Comparison of ENCODE assay signal across 27 cellular contexts in the genomic region with DNA sequence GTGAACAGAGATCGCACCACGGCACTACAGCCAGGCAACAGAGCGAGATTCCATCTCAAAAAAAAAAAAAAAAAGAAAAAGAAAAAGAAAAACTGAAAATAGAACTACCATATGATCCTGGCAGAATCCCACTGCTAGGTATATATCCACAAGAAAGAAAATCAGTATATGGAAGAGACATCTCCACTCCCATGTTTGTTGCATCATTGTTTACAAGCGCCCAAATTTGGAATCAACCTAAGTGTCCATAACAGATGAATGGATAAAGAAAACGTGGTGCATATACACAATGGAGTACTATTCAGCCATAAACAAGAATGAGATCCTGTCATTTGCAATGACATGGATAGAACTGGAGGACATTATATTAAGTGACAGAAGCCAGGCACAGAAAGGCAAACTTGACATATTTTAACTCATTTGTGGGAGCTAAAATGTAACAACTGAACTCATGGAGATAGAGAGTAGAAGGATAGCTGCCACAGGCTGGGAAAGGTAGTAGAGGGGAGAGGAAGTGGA. TPM values are rescaled to one million over a fixed set of nuclear protein-coding genes. Genes with fewer than 3 reads are reported as not detected.
DNase-seq lines count a peak whose midpoint lies in the region; ATAC-seq, FAIRE-seq and TF ChIP-seq lines count a peak whose summit lies in the region.
"Had no signal": no experiment of that assay in that cellular context is flagged by ENCODE, and none has a peak within 500 bp of the region (broad histone marks: within the 10 kb centered on the region; RNA-seq: fewer than 3 reads in every experiment).

No MANE protein-coding gene starts in this region.

- H3K36me3 ChIP-seq in astrocyte (ENCODE audit: insufficient read depth, low read length) = no peaks in the 10 kb centered on the region
- H3K36me3 ChIP-seq in esophagus muscularis mucosa = no peaks in the 10 kb centered on the region
- H3K36me3 ChIP-seq: BE2C, BLaER1 had no signal

- 13% methylated on average over 5 of the region's 5 CpGs for WGBS in A549 (ENCODE audit: missing lambda C conversion rate)
- whole genome bisulfite sequencing in esophagus muscularis mucosa = 73% methylated on average over 5 of the region's 5 CpGs

- CTCF ChIA-PET in A549 (lab: Yijun Ruan, JAX) = interaction anchor here (1.3 to 3.1 kb wide), 7 partner anchors 10 to 36 kb away, joined by 3 to 33 read pairs (median 5); no protein-coding TSS in a partner anchor

- H3K27me3 ChIP-seq in astrocyte (ENCODE audit: insufficient read depth, low read length) = no peaks in the 10 kb centered on the region
- peaks cover 0 to 5% (median 0%) of the 10 kb centered on the region in 4 donors for H3K27me3 ChIP-seq in esophagus muscularis mucosa
- H3K27me3 ChIP-seq: BLaER1 had no signal

- H3K4me3 ChIP-seq in A549 (no peak overlapping the region), astrocyte (ENCODE audit: insufficient read depth, low read depth, low read length) (no peak overlapping the region), esophagus muscularis mucosa (no peak overlapping the region)
- H3K4me3 ChIP-seq: BLaER1 had no signal

- H3K27ac ChIP-seq in A549 = no peak overlapping the region
- H3K27ac ChIP-seq in astrocyte (ENCODE audit: low read depth, low read length) = no peak overlapping the region
- no peak overlapping the region for H3K27ac ChIP-seq in esophagus muscularis mucosa (replicated peaks in 1 of 4)
- H3K27ac ChIP-seq: 22Rv1, BLaER1 had no signal

- peak overlapping the region; percentile 9 for H3K27ac Mint-ChIP-seq in activated naive CD4-positive, alpha-beta T cell treated with anti-CD3 and anti-CD28 coated beads, Interleukin-2, amount 50 U/mL, for 24 hours
- no peak overlapping the region for H3K27ac Mint-ChIP-seq in astrocyte (ENCODE audit: unreplicated experiment)
- H3K27ac Mint-ChIP-seq: CD4-positive, CD25-positive, alpha-beta regulatory T cell had no signal

- H3K27me3 Mint-ChIP-seq in activated naive CD4-positive, alpha-beta T cell treated with anti-CD3 and anti-CD28 coated beads, Interleukin-2, amount 50 U/mL, for 24 hours = peaks cover 2% of the 10 kb centered on the region
- H3K27me3 Mint-ChIP-seq in astrocyte (ENCODE audit: low read depth, unreplicated experiment) = peaks cover 4% of the 10 kb centered on the region

- H4K20me1 ChIP-seq in astrocyte (ENCODE audit: insufficient read depth, low read length) = no peaks in the 10 kb centered on the region
- H4K20me1 ChIP-seq: BLaER1 had no signal

- no peak overlapping the region for H2AFZ ChIP-seq in astrocyte (ENCODE audit: low read depth, low read length)

- H3K4me1 Mint-ChIP-seq in activated naive CD4-positive, alpha-beta T cell treated with anti-CD3 and anti-CD28 coated beads, Interleukin-2, amount 50 U/mL, for 24 hours = no peaks in the 10 kb centered on the region
- H3K4me1 Mint-ChIP-seq in astrocyte (ENCODE audit: low read depth, unreplicated experiment) = no peaks in the 10 kb centered on the region
- H3K4me1 Mint-ChIP-seq: CD14-positive monocyte; CD4-positive, alpha-beta memory T cell; CD4-positive, CD25-positive, alpha-beta regulatory T cell; CD8-positive, alpha-beta memory T cell had no signal

- TF ChIP-seq EP300 in A549 (IDR thresholded peaks at IDR 0.05) = no peak
- TF ChIP-seq EP300 in esophagus muscularis mucosa (IDR thresholded peaks at IDR 0.05) = no peak

- peaks cover 12% of the 10 kb centered on the region; the same call in 2 of the 3 replicates for H3K9me3 ChIP-seq in A549
- H3K9me3 ChIP-seq in astrocyte (ENCODE audit: insufficient read depth, low read depth, low read length) = no peaks in the 10 kb centered on the region
- no peaks in the 10 kb centered on the region for H3K9me3 ChIP-seq in esophagus muscularis mucosa
- H3K9me3 ChIP-seq: BE2C had no signal

- FAIRE-seq in A549 (lab: Jason Lieb, UNC) (peak; percentile 99), astrocyte (lab: Jason Lieb, UNC) (peak; percentile 13)
- FAIRE-seq: D721Med, G401.6, GM12891, GM19239 had no signal

- POLR2A ChIA-PET in A549 (lab: Yijun Ruan, JAX) = interaction anchor here (0.5 to 1.1 kb wide), 3 partner anchors 13 to 26 kb away, joined by 4 to 5 read pairs (median 4); partner anchors contain the start of gene DYRK1B

- H3K79me2 ChIP-seq in astrocyte (ENCODE audit: insufficient read depth, low read length) = no peaks in the 10 kb centered on the region

- no peak for ATAC-seq in A549
- ATAC-seq in GM21381 (IDR thresholded peaks at IDR 0.05; ENCODE audit: unreplicated experiment) = no peak

- TF ChIP-seq POLR2A in A549 (IDR thresholded peaks at IDR 0.05; ENCODE audit: low read length) (no peak), esophagus muscularis mucosa (IDR thresholded peaks at IDR 0.05; ENCODE audit: low read depth) (no peak)

- H3K9ac ChIP-seq in astrocyte (ENCODE audit: low read length) = no peak overlapping the region
- H3K9ac ChIP-seq: BLaER1 had no signal

- intact Hi-C loops in esophagus muscularis mucosa (cut with DNase I) = no loop called here

- no peak overlapping the region for H3K4me3 Mint-ChIP-seq in activated naive CD4-positive, alpha-beta T cell treated with anti-CD3 and anti-CD28 coated beads, Interleukin-2, amount 50 U/mL, for 24 hours
- no peak overlapping the region for H3K4me3 Mint-ChIP-seq in astrocyte (ENCODE audit: unreplicated experiment)
- H3K4me3 Mint-ChIP-seq: CD4-positive, alpha-beta memory T cell; CD4-positive, CD25-positive, alpha-beta regulatory T cell; CD8-positive, alpha-beta memory T cell had no signal

- TF ChIP-seq RAD21 in A549 (conservative IDR thresholded peaks at IDR 0.05 in 1 of 2, IDR thresholded peaks at IDR 0.05 in 1 of 2) = no peak

- no peaks in the 10 kb centered on the region for H3K9me3 Mint-ChIP-seq in activated naive CD4-positive, alpha-beta T cell treated with anti-CD3 and anti-CD28 coated beads, Interleukin-2, amount 50 U/mL, for 24 hours
- H3K9me3 Mint-ChIP-seq in astrocyte (ENCODE audit: unreplicated experiment) = peaks cover 1% of the 10 kb centered on the region
- H3K9me3 Mint-ChIP-seq: CD8-positive, alpha-beta memory T cell had no signal

- no peaks in the 10 kb centered on the region for H3K4me1 ChIP-seq in A549
- H3K4me1 ChIP-seq in astrocyte (ENCODE audit: insufficient read depth, low read length) = no peaks in the 10 kb centered on the region
- H3K4me1 ChIP-seq in esophagus muscularis mucosa = peaks cover 0 to 5% (median 3%) of the 10 kb centered on the region in 4 donors
- H3K4me1 ChIP-seq: BE2C, BLaER1, Caco-2 had no signal

- peaks cover 2% of the 10 kb centered on the region for H3K36me3 Mint-ChIP-seq in activated naive CD4-positive, alpha-beta T cell treated with anti-CD3 and anti-CD28 coated beads, Interleukin-2, amount 50 U/mL, for 24 hours
- no peaks in the 10 kb centered on the region for H3K36me3 Mint-ChIP-seq in astrocyte (ENCODE audit: low read depth, unreplicated experiment)
- H3K36me3 Mint-ChIP-seq: CD14-positive monocyte; CD4-positive, CD25-positive, alpha-beta regulatory T cell; CD8-positive, alpha-beta memory T cell had no signal

- H3K4me2 ChIP-seq in A549 = no peak overlapping the region
- H3K4me2 ChIP-seq in astrocyte (ENCODE audit: low read length) = no peak overlapping the region
- H3K4me2 ChIP-seq: BLaER1 had no signal

- no peak for TF ChIP-seq CTCF in A549 (IDR thresholded peaks at IDR 0.05)
- TF ChIP-seq CTCF in astrocyte (IDR thresholded peaks at IDR 0.05; ENCODE audit: insufficient read depth, low read depth, low read length) = no peak
- TF ChIP-seq CTCF in esophagus muscularis mucosa (IDR thresholded peaks at IDR 0.05) = no peak

- DNase-seq in activated naive CD4-positive, alpha-beta T cell treated with anti-CD3 and anti-CD28 coated beads, Interleukin-2, amount 50 U/mL, for 16 hours = no peak
- DNase-seq in A549 (ENCODE audit: low read depth in 1 of 2, low spot score in 1 of 2) (no peak), astrocyte (ENCODE audit: low read depth) (no peak), esophagus muscularis mucosa (ENCODE audit: extremely low spot score) (peak; percentile 10), amniotic stem cell (lab: John Stamatoyannopoulos, UW) (no peak)
- DNase-seq: ACHN; BE2C; C1 segment of cervical spinal cord; Caco-2; Calu3; CD4-positive, alpha-beta memory T cell; CD4-positive, CD25-positive, alpha-beta regulatory T cell; CD8-positive, alpha-beta memory T cell; DMS79 treated with DMSO at 0.1 percent for 48 hours; GF-D8 had no signal

TF ChIP-seq in A549, 52 proteins besides CTCF, POLR2A, EP300 and RAD21 (continues in another document):
- TF ChIP-seq, protein P1, sequence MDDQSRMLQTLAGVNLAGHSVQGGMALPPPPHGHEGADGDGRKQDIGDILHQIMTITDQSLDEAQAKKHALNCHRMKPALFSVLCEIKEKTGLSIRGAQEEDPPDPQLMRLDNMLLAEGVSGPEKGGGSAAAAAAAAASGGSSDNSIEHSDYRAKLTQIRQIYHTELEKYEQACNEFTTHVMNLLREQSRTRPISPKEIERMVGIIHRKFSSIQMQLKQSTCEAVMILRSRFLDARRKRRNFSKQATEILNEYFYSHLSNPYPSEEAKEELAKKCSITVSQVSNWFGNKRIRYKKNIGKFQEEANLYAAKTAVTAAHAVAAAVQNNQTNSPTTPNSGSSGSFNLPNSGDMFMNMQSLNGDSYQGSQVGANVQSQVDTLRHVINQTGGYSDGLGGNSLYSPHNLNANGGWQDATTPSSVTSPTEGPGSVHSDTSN (IDR thresholded peaks at IDR 0.05) = no peak
- TF ChIP-seq BHLHE40 (IDR thresholded peaks at IDR 0.05; ENCODE audit: low read depth, low read length) (no peak), FOXS1 (CRISPR knock-in tag; IDR thresholded peaks at IDR 0.05) (no peak)

RNA-seq across cellular contexts. Expression of gene DYRK1B, which starts 26.1 kb away (rescaled TPM):
- polyA plus RNA-seq in A549 (2011; rRNA removed) (13.8 and 17.3 TPM in 2 replicates), A549 (2017; fragmentation: RNase III; extraction: RNeasy Plus Mini Kit Qiagen cat#74134 plus additional on column Dnase treatment) (12.9 to 21.2 TPM (median 18.6 TPM) in 3 replicates)
- 10.5 and 14.7 TPM in 2 replicates for polyA plus RNA-seq in A549 (2012; cell fraction: cytosol; rRNA removed)
- 43.9 and 45.3 TPM in 2 replicates for polyA plus RNA-seq in A549 (2012; cell fraction: nucleus; rRNA removed)
- 37.2 and 47.0 TPM in 2 replicates for polyA minus RNA-seq in A549 (2011; rRNA and poly(A)+ RNA removed)
- total RNA-seq in astrocyte (25.4 and 31.4 TPM in 2 replicates), esophagus muscularis mucosa (10 to 100 TPM in 3 of 4 donors, 1 to 10 TPM in 1; 9.3 to 19.4 (median 15.4) TPM)

RNA-seq across cellular contexts. Expression of gene LEUTX, which starts 29.3 kb away (rescaled TPM):
- polyA plus RNA-seq in A549 (2011; rRNA removed) (not detected in 2 replicates), A549 (2017; fragmentation: RNase III; extraction: RNeasy Plus Mini Kit Qiagen cat#74134 plus additional on column Dnase treatment) (not detected in 3 replicates)
- 0.06 TPM in 1 of 2 replicates, not detected in the other for polyA plus RNA-seq in A549 (2012; cell fraction: cytosol; rRNA removed)
- not detected in 2 replicates for polyA plus RNA-seq in A549 (2012; cell fraction: nucleus; rRNA removed)
- polyA minus RNA-seq in A549 (2011; rRNA and poly(A)+ RNA removed) = not detected in 2 replicates
- total RNA-seq in astrocyte (not detected in 2 replicates), esophagus muscularis mucosa (not detected)
- total RNA-seq: A172; A673; Caco-2; Calu3; CD4-positive, alpha-beta memory T cell; CD4-positive, CD25-positive, alpha-beta regulatory T cell; CD8-positive, alpha-beta memory T cell had no signal
- polyA plus RNA-seq: AG04450; CD14-positive monocyte; CD4-positive, alpha-beta memory T cell; CD4-positive, CD25-positive, alpha-beta regulatory T cell; CD8-positive, alpha-beta memory T cell had no signal

RNA-seq across cellular contexts. Expression of gene FBL, which starts 38.3 kb away (rescaled TPM):
- 716 and 970 TPM in 2 replicates for polyA plus RNA-seq in A549 (2011; rRNA removed)
- polyA plus RNA-seq in A549 (2012; cell fraction: cytosol; rRNA removed) = 1,482 and 1,602 TPM in 2 replicates
- polyA plus RNA-seq in A549 (2012; cell fraction: nucleus; rRNA removed) = 1,051 and 1,057 TPM in 2 replicates
- polyA plus RNA-seq in A549 (2017; fragmentation: RNase III; extraction: RNeasy Plus Mini Kit Qiagen cat#74134 plus additional on column Dnase treatment) = 1,011 to 1,141 TPM (median 1,077 TPM) in 3 replicates
- 1,036 and 1,137 TPM in 2 replicates for polyA minus RNA-seq in A549 (2011; rRNA and poly(A)+ RNA removed)
- total RNA-seq in astrocyte = 109 and 135 TPM in 2 replicates
- total RNA-seq in esophagus muscularis mucosa = 100 to 1,000 TPM in 2 of 4 donors, 10 to 100 TPM in 2; 90.6 to 142 (median 96.7) TPM
